In the genomic region with DNA sequence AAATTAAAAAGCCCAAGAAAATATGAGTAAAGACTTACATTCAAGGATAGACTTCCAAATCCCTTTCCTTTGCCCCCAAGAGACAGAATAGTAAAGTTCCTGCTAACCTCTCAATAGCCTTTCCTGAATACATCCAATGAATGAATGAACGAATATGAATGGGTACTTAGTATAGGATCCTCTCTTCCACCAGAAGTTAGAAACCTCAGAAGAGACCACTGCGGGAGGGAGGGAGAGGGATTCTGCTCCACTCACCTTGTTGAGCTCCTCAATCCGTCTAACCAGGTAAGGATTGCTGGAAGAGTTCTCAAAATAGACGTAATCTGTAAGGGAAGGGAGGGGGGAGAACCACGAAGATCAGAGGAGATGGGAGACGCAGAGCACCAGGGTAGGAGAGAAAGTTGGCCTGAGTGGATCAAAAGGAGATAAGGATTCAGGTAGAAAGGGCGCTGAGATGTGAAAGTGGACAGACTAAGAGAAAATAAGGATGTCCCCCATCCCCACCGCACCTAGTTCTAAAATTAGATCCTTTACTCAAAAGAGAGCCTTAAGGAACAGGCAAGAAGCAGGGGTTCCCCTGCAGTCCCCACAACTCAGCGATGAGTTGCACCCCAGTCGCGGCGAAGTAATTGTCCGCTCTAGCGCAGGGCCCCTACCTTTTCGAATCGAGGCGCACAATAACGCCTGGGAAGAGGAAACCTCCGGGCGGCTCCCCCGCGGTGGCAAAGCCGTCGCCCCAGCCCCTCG, we compare ENCODE assay signal across 8 cellular contexts. TPM values are rescaled to one million over a fixed set of nuclear protein-coding genes. Genes with fewer than 3 reads are reported as not detected.
DNase-seq lines count a peak whose midpoint lies in the region; ATAC-seq, FAIRE-seq and TF ChIP-seq lines count a peak whose summit lies in the region.

No MANE protein-coding gene starts in this region.

- H3K4me1 ChIP-seq in foreskin keratinocyte (peaks cover 6% of the 10 kb centered on the region), small intestine (ENCODE audit: control insufficient read depth in 2 of 2, insufficient read depth in 1 of 2, low read depth in 1 of 2, low read length in 1 of 2) (peaks cover 6% of the 10 kb centered on the region in 2 donors)

- FAIRE-seq in small intestine (lab: Jason Lieb, UNC), result no peak

- H3K27ac ChIP-seq in VCaP (peak overlapping the region; percentile 99), foreskin keratinocyte (peak overlapping the region; percentile 62), small intestine (ENCODE audit: low read depth in 1 of 2, low read length in 1 of 2) (peak overlapping the region; percentile 85 to 95)

- no peaks in the 10 kb centered on the region for H3K9me3 ChIP-seq in small intestine (ENCODE audit: control insufficient read depth, low read depth)

- H3K36me3 ChIP-seq in small intestine (ENCODE audit: control insufficient read depth in 2 of 2, insufficient read depth in 2 of 2, low read length in 2 of 2), result peaks cover 14 to 15% of the 10 kb centered on the region in 2 donors

- ATAC-seq in foreskin keratinocyte (no peak), HG02870 (IDR thresholded peaks at IDR 0.05; ENCODE audit: unreplicated experiment) (no peak), GM19463 (IDR thresholded peaks at IDR 0.05; ENCODE audit: unreplicated experiment) (no peak)

- H3K27me3 ChIP-seq in foreskin keratinocyte (no peaks in the 10 kb centered on the region), small intestine (ENCODE audit: control insufficient read depth in 2 of 2, insufficient read depth in 2 of 2, low read length in 2 of 2) (no peaks in the 10 kb centered on the region)

- no peak for TF ChIP-seq CTCF in VCaP (conservative IDR thresholded peaks at IDR 0.05)
- TF ChIP-seq CTCF in foreskin keratinocyte (conservative IDR thresholded peaks at IDR 0.05), result no peak

- DNase-seq in NCI-H146 (lab: John Stamatoyannopoulos, UW) (peak; percentile 34), NCI-H146 treated with DMSO at 0.1 percent for 48 hours (lab: John Stamatoyannopoulos, UW; ENCODE audit: unreplicated experiment) (no peak), foreskin keratinocyte (peak in 1 of 2 donors; percentile 10), small intestine (no peak), NCI-H2029 treated with DMSO at 0.1 percent for 48 hours (lab: John Stamatoyannopoulos, UW) (no peak)

- WGBS in small intestine, 3 donors, result 1 to 2% (median 2%) methylated on average over 24 to 25 of the region's 25 CpGs

- H3K4me3 ChIP-seq in small intestine (ENCODE audit: low read depth in 1 of 2, low read length in 2 of 2), result peak overlapping the region; percentile 90 to 93

RNA-seq across cellular contexts. Expression of gene MTA2, which starts 1.1 kb away (rescaled TPM):
- total RNA-seq in foreskin keratinocyte, result 172 and 183 TPM in 2 replicates
- polyA plus RNA-seq in foreskin keratinocyte, result 93.6 and 107 TPM in 2 replicates
- polyA plus RNA-seq in small intestine, result 10 to 100 TPM; 40.5 to 64.7 (median 40.9) TPM

RNA-seq across cellular contexts. Expression of gene TUT1, which starts 9.2 kb away (rescaled TPM):
- total RNA-seq in foreskin keratinocyte, result 12.1 and 13.1 TPM in 2 replicates
- 12.7 and 13.6 TPM in 2 replicates for polyA plus RNA-seq in foreskin keratinocyte
- 10 to 100 TPM in 2 of 3 donors, 1 to 10 TPM in 1; 7.8 to 20.1 (median 13.7) TPM for polyA plus RNA-seq in small intestine

RNA-seq across cellular contexts. Expression of gene EML3, which starts 12.0 kb away (rescaled TPM):
- total RNA-seq in foreskin keratinocyte, result 21.5 and 21.6 TPM in 2 replicates
- polyA plus RNA-seq in foreskin keratinocyte (19.7 and 22.9 TPM in 2 replicates), small intestine (10 to 100 TPM; 28.8 to 46.2 (median 42.3) TPM)

RNA-seq across cellular contexts. Expression of gene ROM1, which starts 12.5 kb away (rescaled TPM):
- 1.0 and 1.2 TPM in 2 replicates for total RNA-seq in foreskin keratinocyte
- polyA plus RNA-seq in foreskin keratinocyte, result 1.5 and 1.8 TPM in 2 replicates
- 1 to 10 TPM in 2 of 3 donors, under 1 TPM in 1; 0.54 to 8.4 (median 3.8) TPM for polyA plus RNA-seq in small intestine

RNA-seq across cellular contexts. Expression of gene B3GAT3, which starts 21.2 kb away (rescaled TPM):
- 27.4 and 35.3 TPM in 2 replicates for total RNA-seq in foreskin keratinocyte
- polyA plus RNA-seq in foreskin keratinocyte, result 39.9 and 50.0 TPM in 2 replicates
- 10 to 100 TPM; 16.3 to 39.3 (median 21.1) TPM for polyA plus RNA-seq in small intestine
